In genomic region chr10:52215745-52216361, GRCh38 we compare ENCODE assay signal across 8 cellular contexts.
DNase-seq lines count a peak whose midpoint lies in the region; ATAC-seq and TF ChIP-seq lines count a peak whose summit lies in the region.

No MANE protein-coding gene starts in this region.

- H3K27ac Mint-ChIP-seq in natural killer cell: no peak overlapping the region
- no peak overlapping the region for H3K27ac Mint-ChIP-seq in natural killer cell treated with Interleukin-12 subunit alpha and Interleukin-12 subunit beta and Interleukin-15 and Interleukin-18, amount 100 ng/mL, for 72 hours

- no peak overlapping the region for H2BK20ac ChIP-seq in IMR-90 (ENCODE audit: low read depth, low read length)

- TF ChIP-seq POLR2A in IMR-90 (IDR thresholded peaks at IDR 0.05; ENCODE audit: low read depth, low read length) (0 out of 2 replicates have a peak, but pooled peaks have one; percentile 30), breast epithelium (IDR thresholded peaks at IDR 0.05) (no peak)

- POLR2A ChIA-PET in IMR-90 (lab: Charles Lee; ENCODE audit: unreplicated experiment): no interaction called here

- H4K91ac ChIP-seq in IMR-90 (ENCODE audit: insufficient read depth, low read depth, low read length): no peak overlapping the region

- no peak overlapping the region for H2AK9ac ChIP-seq in IMR-90 (replicated peaks; ENCODE audit: low read depth, low read length, poor library complexity)

- DNase-seq in natural killer cell: no peak
- DNase-seq in natural killer cell treated with Interleukin-12 subunit alpha and Interleukin-12 subunit beta and Interleukin-15 and Interleukin-18, amount 100 ng/mL, for 72 hours (ENCODE audit: low spot score): no peak
- DNase-seq in IMR-90: peak; percentile 81
- peak; percentile 36 to 40 for DNase-seq in SHP77 (lab: John Stamatoyannopoulos, UW)
- no peak for DNase-seq in breast epithelium (ENCODE audit: low spot score in 2 of 2)
- DNase-seq in kidney tubule cell (ENCODE audit: low spot score): peak; percentile 61
- peak; percentile 4 for DNase-seq in stimulated activated naive CD4-positive, alpha-beta T cell treated with Interleukin-2 at 50 U/mL for 16 hours (lab: John Stamatoyannopoulos, UW)

- no peak overlapping the region for H3K27ac ChIP-seq in IMR-90 (ENCODE audit: insufficient read depth, low read length)
- H3K27ac ChIP-seq in breast epithelium: no peak overlapping the region

- no peak overlapping the region for H2BK15ac ChIP-seq in IMR-90 (ENCODE audit: low read depth, low read length)

- no peaks in the 10 kb centered on the region for H3K79me1 ChIP-seq in IMR-90 (ENCODE audit: low read depth in 1 of 2, low read length in 2 of 2)

- intact Hi-C loops in natural killer cell (cut with micrococcal nuclease) (loop anchor here (1.0 to 5.0 kb wide), 2 partner anchors 1154 to 1205 kb away; no protein-coding TSS in a partner anchor), IMR-90 (cut with micrococcal nuclease) (loop anchor here (2.0 to 10.0 kb wide), 4 partner anchors 189 to 1215 kb away; no protein-coding TSS in a partner anchor), breast epithelium (cut with DNase I; ENCODE audit: low total_unique reads) (no loop called here)

- no peak overlapping the region for H3K4me2 ChIP-seq in IMR-90 (ENCODE audit: low read depth, low read length)

- H3K18ac ChIP-seq in IMR-90 (ENCODE audit: low read depth, low read length): no peak overlapping the region

- H3K4me3 ChIP-seq in IMR-90 (ENCODE audit: insufficient read depth, low read depth, low read length): no peak overlapping the region
- no peak overlapping the region for H3K4me3 ChIP-seq in breast epithelium

- H3K9me3 ChIP-seq in IMR-90 (ENCODE audit: control insufficient read depth, insufficient read depth, low read length): no peaks in the 10 kb centered on the region
- H3K9me3 ChIP-seq in breast epithelium: no peaks in the 10 kb centered on the region

- TF ChIP-seq CTCF in natural killer cell (IDR thresholded peaks at IDR 0.05) (peak; percentile 68), IMR-90 (conservative IDR thresholded peaks at IDR 0.05; ENCODE audit: low read depth, low read length) (peak; percentile 89), breast epithelium (IDR thresholded peaks at IDR 0.05) (peak; percentile 64 to 83 (median 73))

- H3K14ac ChIP-seq in IMR-90 (replicated peaks; ENCODE audit: low read depth, low read length): no peak overlapping the region

- H4K5ac ChIP-seq in IMR-90 (ENCODE audit: low read depth, low read length): no peak overlapping the region

- in situ Hi-C loops in IMR-90 (cut with MboI; ENCODE audit: low sequenced_read_pairs): loop anchor here (10.0 kb wide), 2 partner anchors 1151 to 1221 kb away; no protein-coding TSS in a partner anchor

- TF ChIP-seq RAD21 in IMR-90 (IDR thresholded peaks at IDR 0.05; ENCODE audit: low read length): peak; percentile 91

- no peak overlapping the region for H2BK120ac ChIP-seq in IMR-90 (ENCODE audit: low read depth, low read length)

- no peaks in the 10 kb centered on the region for H3K27me3 Mint-ChIP-seq in natural killer cell (ENCODE audit: low read depth in 2 of 2)
- no peaks in the 10 kb centered on the region for H3K27me3 Mint-ChIP-seq in natural killer cell treated with Interleukin-12 subunit alpha and Interleukin-12 subunit beta and Interleukin-15 and Interleukin-18, amount 100 ng/mL, for 72 hours

- CTCF ChIA-PET in IMR-90 (lab: Yijun Ruan, JAX): interaction anchor here (0.6 to 1.4 kb wide), 5 partner anchors 12 to 1215 kb away, joined by 3 to 5 read pairs (median 3); no protein-coding TSS in a partner anchor

- no peak overlapping the region for H3K56ac ChIP-seq in IMR-90 (ENCODE audit: extremely low read depth, insufficient read depth, low read length)

- H2BK5ac ChIP-seq in IMR-90 (ENCODE audit: low read depth, low read length, poor library complexity, severe bottlenecking): no peak overlapping the region

- no peak overlapping the region for H4K8ac ChIP-seq in IMR-90 (ENCODE audit: low read depth in 2 of 2, low read length in 2 of 2)

- H3K9ac ChIP-seq in IMR-90 (ENCODE audit: low read depth, low read length): no peak overlapping the region

- no peaks in the 10 kb centered on the region for H4K20me1 ChIP-seq in IMR-90 (ENCODE audit: insufficient read depth, low read length)

- no peaks in the 10 kb centered on the region for H3K9me1 ChIP-seq in IMR-90 (ENCODE audit: insufficient read depth, low read length)

- no peak overlapping the region for H2AFZ ChIP-seq in IMR-90 (replicated peaks; ENCODE audit: low read length, poor library complexity)

- dilution Hi-C loops in IMR-90 (cut with HindIII; ENCODE audit: low sequenced_read_pairs, unreplicated experiment): no loop called here

- H3K36me3 ChIP-seq in IMR-90 (ENCODE audit: control insufficient read depth, insufficient read depth, low read length): no peaks in the 10 kb centered on the region
- no peaks in the 10 kb centered on the region for H3K36me3 ChIP-seq in breast epithelium

- H3K4ac ChIP-seq in IMR-90 (ENCODE audit: low read depth, low read length): no peak overlapping the region

- H3K4me1 ChIP-seq in IMR-90 (ENCODE audit: control insufficient read depth, insufficient read depth, low read length) (peaks cover 3% of the 10 kb centered on the region), breast epithelium (no peaks in the 10 kb centered on the region)

- no peaks in the 10 kb centered on the region for H3K9me3 Mint-ChIP-seq in natural killer cell
- no peaks in the 10 kb centered on the region for H3K9me3 Mint-ChIP-seq in natural killer cell treated with Interleukin-12 subunit alpha and Interleukin-12 subunit beta and Interleukin-15 and Interleukin-18, amount 100 ng/mL, for 72 hours

- H3K4me3 Mint-ChIP-seq in natural killer cell: no peak overlapping the region
- no peak overlapping the region for H3K4me3 Mint-ChIP-seq in natural killer cell treated with Interleukin-12 subunit alpha and Interleukin-12 subunit beta and Interleukin-15 and Interleukin-18, amount 100 ng/mL, for 72 hours

- no peak overlapping the region for H3K23ac ChIP-seq in IMR-90 (ENCODE audit: low read depth, low read length)

- BruUV-seq in IMR-90 (replicated peaks; lab: Mats Ljungman, UMichigan): no TSS peak

- H3K4me1 Mint-ChIP-seq in natural killer cell: no peaks in the 10 kb centered on the region
- H3K4me1 Mint-ChIP-seq in natural killer cell treated with Interleukin-12 subunit alpha and Interleukin-12 subunit beta and Interleukin-15 and Interleukin-18, amount 100 ng/mL, for 72 hours (ENCODE audit: low read depth in 2 of 2): no peaks in the 10 kb centered on the region

- ATAC-seq in natural killer cell: peak; percentile 66 to 81 (median 68)
- ATAC-seq in natural killer cell treated with Interleukin-12 subunit alpha and Interleukin-12 subunit beta and Interleukin-15 and Interleukin-18, amount 100 ng/mL, for 72 hours: no peak
- peak; percentile 78 for ATAC-seq in GM21723 (IDR thresholded peaks at IDR 0.05; ENCODE audit: unreplicated experiment)
- ATAC-seq in IMR-90 (ENCODE audit: low read depth): peak; percentile 79

- no peak overlapping the region for H2AK5ac ChIP-seq in IMR-90 (ENCODE audit: low read depth, low read length)

- H3K27me3 ChIP-seq in IMR-90 (ENCODE audit: control insufficient read depth, insufficient read depth, low read length) (no peaks in the 10 kb centered on the region), breast epithelium (no peaks in the 10 kb centered on the region)

- H3K36me3 Mint-ChIP-seq in natural killer cell: no peaks in the 10 kb centered on the region
- no peaks in the 10 kb centered on the region for H3K36me3 Mint-ChIP-seq in natural killer cell treated with Interleukin-12 subunit alpha and Interleukin-12 subunit beta and Interleukin-15 and Interleukin-18, amount 100 ng/mL, for 72 hours

TF ChIP-seq in IMR-90, 13 proteins besides CTCF, POLR2A, EP300 and RAD21:
- TF ChIP-seq RCOR1 (IDR thresholded peaks at IDR 0.05; ENCODE audit: insufficient replicate concordance, low read length) (no peak), FOS (IDR thresholded peaks at IDR 0.05; ENCODE audit: low read depth, low read length) (no peak), NFE2L2 (IDR thresholded peaks at IDR 0.05; ENCODE audit: low read depth, low read length) (no peak), SMC3 (IDR thresholded peaks at IDR 0.05; ENCODE audit: low read depth, low read length) (peak; percentile 80)

Comparison
In these comparisons a context has a peak if more than half of its experiments do, and no peak if none do; other contexts are left out.
1. ATAC-seq: peak in natural killer cell (3 of 3), GM21723 (single experiment) and IMR-90 (single experiment); none in natural killer cell treated with Interleukin-12 subunit alpha and Interleukin-12 subunit beta and Interleukin-15 and Interleukin-18, amount 100 ng/mL, for 72 hours (0 of 2).
2. DNase-seq: peak in IMR-90 (single experiment), SHP77 (2 of 2), kidney tubule cell (single experiment) and stimulated activated naive CD4-positive, alpha-beta T cell treated with Interleukin-2 at 50 U/mL for 16 hours (single experiment); none in natural killer cell (single experiment), natural killer cell treated with Interleukin-12 subunit alpha and Interleukin-12 subunit beta and Interleukin-15 and Interleukin-18, amount 100 ng/mL, for 72 hours (single experiment) and breast epithelium (0 of 2).
3. Peak in every context shown above with its lines, with median percentiles within 50 percentile points of each other: CTCF ChIP-seq.